ENCODE assay signal across 7 cellular contexts in the genomic region with DNA sequence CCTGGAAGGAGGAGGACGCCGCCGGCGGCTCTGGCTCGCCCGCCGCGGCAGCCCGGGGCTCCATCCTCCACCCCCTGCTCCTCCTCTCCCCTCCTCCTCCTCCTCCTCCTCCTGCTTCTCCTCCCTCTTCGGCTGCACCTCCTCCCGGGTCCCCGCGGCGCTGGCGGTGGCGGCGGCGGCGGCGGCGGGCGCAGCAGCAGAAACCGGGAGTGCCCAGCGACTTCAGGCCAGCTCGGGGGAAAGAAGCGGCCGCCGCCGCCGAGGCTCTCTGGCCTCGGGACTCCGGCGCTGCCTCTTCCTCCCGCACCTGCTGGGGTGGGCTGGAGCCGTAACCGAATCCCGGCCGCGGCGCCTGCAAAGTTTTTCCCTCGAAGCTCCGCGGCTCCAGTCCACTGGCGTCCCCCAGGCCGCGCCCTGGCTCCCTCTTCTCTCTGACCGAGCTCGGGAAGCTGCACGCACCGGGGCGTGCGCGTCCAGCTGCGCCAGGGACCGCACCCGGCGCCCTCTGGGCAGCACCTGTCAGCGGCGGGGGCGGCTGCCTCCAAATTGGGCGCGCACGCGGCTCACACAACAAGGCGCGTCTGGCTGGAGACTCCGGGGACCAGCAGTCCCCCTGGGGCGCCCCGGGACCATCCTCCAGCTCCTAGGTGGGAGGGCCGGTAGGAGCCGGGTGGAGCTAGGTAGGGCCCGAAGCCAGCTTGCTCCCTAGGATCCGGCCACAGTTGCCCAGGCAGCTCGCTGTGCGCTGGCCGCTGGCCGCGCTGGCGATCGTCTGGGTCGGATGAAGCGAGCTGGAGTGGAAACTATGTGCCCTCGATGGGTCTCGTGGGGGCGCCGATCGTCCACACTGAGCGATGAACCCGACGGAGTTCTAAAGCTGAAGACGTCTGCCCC. TPM values are rescaled to one million over a fixed set of nuclear protein-coding genes. Genes with fewer than 3 reads are reported as not detected.
DNase-seq lines count a peak whose midpoint lies in the region; ATAC-seq and TF ChIP-seq lines count a peak whose summit lies in the region.

A gene (minus strand): TSS at position 583 of the 894 bp plus-strand sequence.

- H3K36me3 ChIP-seq in GM06990 (ENCODE audit: control insufficient read depth, insufficient read depth, low read length) = no peaks in the 10 kb centered on the region

- peaks cover 53% of the 10 kb centered on the region for H3K27me3 Mint-ChIP-seq in activated T-helper 1 cell treated with anti-CD3 and anti-CD28 coated beads, Interleukin-12 subunit alpha, Interleukin-12 subunit beta, Interleukin-2, Interleukin-4 antibody, amounts not matched to agents 30 ng/mL and 10 ng/mL and 1 ng/mL, durations not matched to agents 14 hours and 24 hours and 36 hours (ENCODE audit: insufficient read depth)
- H3K27me3 Mint-ChIP-seq in osteocyte (ENCODE audit: unreplicated experiment) = peaks cover 71% of the 10 kb centered on the region

- TF ChIP-seq CTCF in GM06990 (IDR thresholded peaks at IDR 0.05; ENCODE audit: insufficient read depth, low read length, poor library complexity, severe bottlenecking) = peak; percentile 3
- TF ChIP-seq CTCF in osteocyte (IDR thresholded peaks at IDR 0.05) = no peak

- H3K4me3 Mint-ChIP-seq in activated T-helper 1 cell treated with anti-CD3 and anti-CD28 coated beads, Interleukin-12 subunit alpha, Interleukin-12 subunit beta, Interleukin-2, Interleukin-4 antibody, amounts not matched to agents 30 ng/mL and 10 ng/mL and 1 ng/mL, durations not matched to agents 14 hours and 24 hours and 36 hours = peak within 1 kb of the TSS; percentile 77
- peak within 1 kb of the TSS; percentile 69 for H3K4me3 Mint-ChIP-seq in osteocyte (ENCODE audit: unreplicated experiment)

- ATAC-seq in Right ventricle myocardium superior (ENCODE audit: poor library complexity) (peak; percentile 71), GM19324 (IDR thresholded peaks at IDR 0.05; ENCODE audit: low FRiP score, unreplicated experiment) (no peak)

- intact Hi-C loops in activated T-helper 1 cell treated with anti-CD3 and anti-CD28 coated beads, Interleukin-12 subunit alpha, Interleukin-12 subunit beta, Interleukin-2, Interleukin-4 antibody, amounts not matched to agents 30 ng/mL and 10 ng/mL and 1 ng/mL, durations not matched to agents 14 hours and 24 hours and 36 hours (cut with micrococcal nuclease) = loop anchor here (10.0 kb wide), 1 partner anchor 1700 kb away; a partner anchor contains a TSS
- intact Hi-C loops in Right ventricle myocardium superior (cut with DNase I) = no loop called here

- peaks cover 11% of the 10 kb centered on the region for H3K4me1 Mint-ChIP-seq in activated T-helper 1 cell treated with anti-CD3 and anti-CD28 coated beads, Interleukin-12 subunit alpha, Interleukin-12 subunit beta, Interleukin-2, Interleukin-4 antibody, amounts not matched to agents 30 ng/mL and 10 ng/mL and 1 ng/mL, durations not matched to agents 14 hours and 24 hours and 36 hours (ENCODE audit: low read depth)
- H3K4me1 Mint-ChIP-seq in osteocyte (ENCODE audit: unreplicated experiment) = peaks cover 11% of the 10 kb centered on the region

- H3K36me3 Mint-ChIP-seq in activated T-helper 1 cell treated with anti-CD3 and anti-CD28 coated beads, Interleukin-12 subunit alpha, Interleukin-12 subunit beta, Interleukin-2, Interleukin-4 antibody, amounts not matched to agents 30 ng/mL and 10 ng/mL and 1 ng/mL, durations not matched to agents 14 hours and 24 hours and 36 hours (ENCODE audit: low read depth) = no peaks in the 10 kb centered on the region
- H3K36me3 Mint-ChIP-seq in osteocyte (ENCODE audit: unreplicated experiment) = no peaks in the 10 kb centered on the region

- DNase-seq in GM06990 (ENCODE audit: extremely low read depth, insufficient read length) (peak; percentile 24), H4 (ENCODE audit: low spot score) (peak; percentile 18), NCI-H1417 (lab: John Stamatoyannopoulos, UW) (peak; percentile 37 to 85 (median 85)), Right ventricle myocardium superior (no peak), osteocyte (ENCODE audit: extremely low spot score, unreplicated experiment) (no peak)
- DNase-seq in activated T-helper 1 cell treated with anti-CD3 and anti-CD28 coated beads, Interleukin-12 subunit alpha, Interleukin-12 subunit beta, Interleukin-2, Interleukin-4 antibody, amounts not matched to agents 30 ng/mL and 10 ng/mL and 1 ng/mL, durations not matched to agents 14 hours and 24 hours and 36 hours (ENCODE audit: low spot score) = no peak

- no peaks in the 10 kb centered on the region; the same call in none of the 2 replicates for H3K27me3 ChIP-seq in GM06990 (replicated peaks; ENCODE audit: control insufficient read depth, insufficient read depth, low read length)

- peak within 1 kb of the TSS; percentile 61 for H3K4me3 ChIP-seq in GM06990 (replicated peaks; ENCODE audit: low read depth, low read length)

- H3K27ac Mint-ChIP-seq in activated T-helper 1 cell treated with anti-CD3 and anti-CD28 coated beads, Interleukin-12 subunit alpha, Interleukin-12 subunit beta, Interleukin-2, Interleukin-4 antibody, amounts not matched to agents 30 ng/mL and 10 ng/mL and 1 ng/mL, durations not matched to agents 14 hours and 24 hours and 36 hours = no peak within 1 kb of the TSS
- no peak within 1 kb of the TSS for H3K27ac Mint-ChIP-seq in osteocyte (ENCODE audit: unreplicated experiment)

- H3K9me3 Mint-ChIP-seq in activated T-helper 1 cell treated with anti-CD3 and anti-CD28 coated beads, Interleukin-12 subunit alpha, Interleukin-12 subunit beta, Interleukin-2, Interleukin-4 antibody, amounts not matched to agents 30 ng/mL and 10 ng/mL and 1 ng/mL, durations not matched to agents 14 hours and 24 hours and 36 hours = no peaks in the 10 kb centered on the region
- no peaks in the 10 kb centered on the region for H3K9me3 Mint-ChIP-seq in osteocyte (ENCODE audit: unreplicated experiment)

RNA-seq across cellular contexts. Expression of the gene that starts here (rescaled TPM):
- total RNA-seq in H4 (2014; rRNA removed; shearing (Covaris generic)) = 3.3 and 6.5 TPM in 2 replicates
- total RNA-seq in activated T-helper 1 cell treated with anti-CD3 and anti-CD28 coated beads, Interleukin-12 subunit alpha, Interleukin-12 subunit beta, Interleukin-2, Interleukin-4 antibody, amounts not matched to agents 30 ng/mL and 10 ng/mL and 1 ng/mL, durations not matched to agents 14 hours and 24 hours and 36 hours = not detected in 2 replicates
- total RNA-seq in Right ventricle myocardium superior (7.1 TPM), osteocyte (0.50 and 0.67 TPM in 2 replicates)

Comparison
In these comparisons a context has a peak if more than half of its experiments do, and no peak if none do; other contexts are left out.
1. DNase-seq: peak in GM06990 (single experiment), H4 (single experiment) and NCI-H1417 (3 of 3); none in activated T-helper 1 cell treated with anti-CD3 and anti-CD28 coated beads, Interleukin-12 subunit alpha, Interleukin-12 subunit beta, Interleukin-2, Interleukin-4 antibody, amounts not matched to agents 30 ng/mL and 10 ng/mL and 1 ng/mL, durations not matched to agents 14 hours and 24 hours and 36 hours (single experiment), Right ventricle myocardium superior (single experiment) and osteocyte (single experiment).